In the genomic region with DNA sequence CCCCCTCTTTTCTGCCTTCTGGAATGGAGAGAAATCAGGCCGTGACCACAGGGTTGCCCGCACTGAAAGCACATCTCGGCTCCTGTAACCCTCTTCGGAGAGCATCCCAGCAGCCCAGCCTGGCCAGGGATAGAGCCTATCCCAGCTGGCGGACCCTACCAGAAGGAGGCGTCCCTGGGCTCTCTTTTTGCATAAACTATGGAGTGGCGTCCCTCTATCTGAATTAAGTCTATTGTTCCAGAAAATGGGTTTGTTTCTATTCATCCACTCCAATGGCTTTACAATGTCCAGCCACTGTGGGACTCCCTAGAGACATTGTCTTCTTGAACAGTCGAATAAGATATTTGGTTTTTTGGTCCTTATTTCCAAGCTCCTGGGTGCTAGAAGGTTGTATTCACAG, we compare ENCODE assay signal across 1 cellular context.
TF ChIP-seq lines count a peak whose summit lies in the region.

No MANE protein-coding gene starts in this region.

TF ChIP-seq in A549, 52 proteins besides CTCF, POLR2A, EP300 and RAD21 (continued from another document):
- TF ChIP-seq, protein P1, sequence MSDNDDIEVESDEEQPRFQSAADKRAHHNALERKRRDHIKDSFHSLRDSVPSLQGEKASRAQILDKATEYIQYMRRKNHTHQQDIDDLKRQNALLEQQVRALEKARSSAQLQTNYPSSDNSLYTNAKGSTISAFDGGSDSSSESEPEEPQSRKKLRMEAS (IDR thresholded peaks at IDR 0.05): no peak
